9 cellular contexts compared by ENCODE assay signal in genomic region chr16:12459401-12459791, GRCh38.
DNase-seq lines count a peak whose midpoint lies in the region; ATAC-seq and TF ChIP-seq lines count a peak whose summit lies in the region.
"Had no signal": no experiment of that assay in that cellular context is flagged by ENCODE, and none has a peak within 500 bp of the region (broad histone marks: within the 10 kb centered on the region; RNA-seq: fewer than 3 reads in every experiment).

No MANE protein-coding gene starts in this region.

- H3K27ac ChIP-seq in ascending aorta = no peak overlapping the region
- no peak overlapping the region for H3K27ac ChIP-seq in neuronal stem cell (replicated peaks; ENCODE audit: low read length)

- no peak overlapping the region for H4K8ac ChIP-seq in neuronal stem cell (ENCODE audit: low read depth, low read length)

- no peak overlapping the region for H2AK5ac ChIP-seq in neuronal stem cell (ENCODE audit: low read depth, low read length)

- no peaks in the 10 kb centered on the region for H3K36me3 ChIP-seq in ascending aorta
- no peaks in the 10 kb centered on the region for H3K36me3 ChIP-seq in neuronal stem cell (replicated peaks in 1 of 2; ENCODE audit: control insufficient read depth in 2 of 2, insufficient read depth in 2 of 2, low read length in 2 of 2)

- H4K91ac ChIP-seq in neuronal stem cell (ENCODE audit: low read depth, low read length, poor library complexity) = no peak overlapping the region

- H2BK12ac ChIP-seq in neuronal stem cell (ENCODE audit: low read length) = no peak overlapping the region

- H3K4me2 ChIP-seq in neuronal stem cell (ENCODE audit: insufficient read depth, low read length, poor library complexity, severe bottlenecking) = no peak overlapping the region
- H3K4me2 ChIP-seq: smooth muscle cell had no signal

- no peak overlapping the region for H3K27ac Mint-ChIP-seq in endothelial cell (ENCODE audit: unreplicated experiment)

- H3K27me3 ChIP-seq in ascending aorta (no peaks in the 10 kb centered on the region), neuronal stem cell (ENCODE audit: control insufficient read depth in 3 of 3, insufficient read depth in 3 of 3, low read depth in 1 of 3, low read length in 3 of 3) (no peaks in the 10 kb centered on the region)

- intact Hi-C loops in ascending aorta (cut with DNase I) = no loop called here

- ATAC-seq in HG03342 (IDR thresholded peaks at IDR 0.05; ENCODE audit: unreplicated experiment) (peak; percentile 50), HG02798 (IDR thresholded peaks at IDR 0.05; ENCODE audit: poor library complexity, unreplicated experiment) (no peak)

- no peak overlapping the region for H2BK15ac ChIP-seq in neuronal stem cell (ENCODE audit: low read length)

- no peak overlapping the region for H2AFZ ChIP-seq in neuronal stem cell (ENCODE audit: low read length)

- H3K18ac ChIP-seq in neuronal stem cell (ENCODE audit: low read length) = peak overlapping the region; percentile 33

- no peaks in the 10 kb centered on the region for H3K36me3 Mint-ChIP-seq in endothelial cell (ENCODE audit: low read depth, unreplicated experiment)

- H3K14ac ChIP-seq in neuronal stem cell (ENCODE audit: low read length) = no peak overlapping the region

- no peak overlapping the region for H3K4ac ChIP-seq in neuronal stem cell (ENCODE audit: low read length)

- no peaks in the 10 kb centered on the region for H3K9me3 Mint-ChIP-seq in endothelial cell (ENCODE audit: unreplicated experiment)

- H3K4me3 ChIP-seq in GM12865 (ENCODE audit: low read depth, low read length) (no peak overlapping the region), ascending aorta (no peak overlapping the region), neuronal stem cell (ENCODE audit: low read length in 2 of 2) (no peak overlapping the region)
- H3K4me3 ChIP-seq: smooth muscle cell had no signal

- peaks cover 9% of the 10 kb centered on the region for H3K4me1 Mint-ChIP-seq in endothelial cell (ENCODE audit: unreplicated experiment)

- H3K9ac ChIP-seq in neuronal stem cell (ENCODE audit: low read depth, low read length, poor library complexity) = no peak overlapping the region

- DNase-seq in GM12865 (ENCODE audit: low read depth) = peak; percentile 7
- DNase-seq in ascending aorta (ENCODE audit: low spot score in 2 of 2) = peak; percentile 35 to 73
- no peak for DNase-seq in neuronal stem cell (ENCODE audit: low spot score)
- no peak for DNase-seq in DMS153 (lab: John Stamatoyannopoulos, UW)
- no peak for DNase-seq in DMS79 (lab: John Stamatoyannopoulos, UW)
- DNase-seq in endothelial cell (ENCODE audit: low spot score) = no peak

- no peak overlapping the region for H2BK5ac ChIP-seq in neuronal stem cell (ENCODE audit: low read length)

- H3K9me3 ChIP-seq in ascending aorta = no peaks in the 10 kb centered on the region
- no peaks in the 10 kb centered on the region for H3K9me3 ChIP-seq in neuronal stem cell (replicated peaks in 1 of 2; ENCODE audit: control insufficient read depth in 2 of 2, insufficient read depth in 1 of 2, low read depth in 1 of 2, low read length in 2 of 2)

- H2BK120ac ChIP-seq in neuronal stem cell (ENCODE audit: low read depth, low read length) = no peak overlapping the region

- no peak overlapping the region for H3K23ac ChIP-seq in neuronal stem cell (ENCODE audit: low read depth, low read length, poor library complexity)

- H3K79me1 ChIP-seq in neuronal stem cell (ENCODE audit: low read depth, low read length) = no peaks in the 10 kb centered on the region

- H3K27me3 Mint-ChIP-seq in endothelial cell (ENCODE audit: unreplicated experiment) = peaks cover 4% of the 10 kb centered on the region

- WGBS in neuronal stem cell (ENCODE audit: extremely low coverage in 2 of 2, insufficient read length in 2 of 2, insufficient replicate concordance in 1 of 2), 2 donors = no CpG with 5 or more reads among the region's 7 CpGs

- no peak for TF ChIP-seq CTCF in GM12865 (IDR thresholded peaks at IDR 0.05; ENCODE audit: insufficient read depth, low read depth, low read length, missing control alignments)
- no peak for TF ChIP-seq CTCF in ascending aorta (IDR thresholded peaks at IDR 0.05)
- no peak for TF ChIP-seq CTCF in endothelial cell (IDR thresholded peaks at IDR 0.05; ENCODE audit: unreplicated experiment)

- H3K4me3 Mint-ChIP-seq in endothelial cell (ENCODE audit: unreplicated experiment) = no peak overlapping the region

- H3K4me1 ChIP-seq in ascending aorta (peaks cover 0 to 3% of the 10 kb centered on the region in 2 donors), neuronal stem cell (ENCODE audit: control insufficient read depth in 2 of 2, insufficient read depth in 1 of 2, low read depth in 1 of 2, low read length in 2 of 2) (no peaks in the 10 kb centered on the region)

Comparison
In these comparisons a context has a peak if more than half of its experiments do, and no peak if none do; other contexts are left out.
1. DNase-seq: peak in GM12865 (single experiment) and ascending aorta (2 of 2); none in neuronal stem cell (single experiment), DMS153 (single experiment), DMS79 (single experiment) and endothelial cell (single experiment).